Comparison of ENCODE assay signal across 25 cellular contexts in the genomic region with DNA sequence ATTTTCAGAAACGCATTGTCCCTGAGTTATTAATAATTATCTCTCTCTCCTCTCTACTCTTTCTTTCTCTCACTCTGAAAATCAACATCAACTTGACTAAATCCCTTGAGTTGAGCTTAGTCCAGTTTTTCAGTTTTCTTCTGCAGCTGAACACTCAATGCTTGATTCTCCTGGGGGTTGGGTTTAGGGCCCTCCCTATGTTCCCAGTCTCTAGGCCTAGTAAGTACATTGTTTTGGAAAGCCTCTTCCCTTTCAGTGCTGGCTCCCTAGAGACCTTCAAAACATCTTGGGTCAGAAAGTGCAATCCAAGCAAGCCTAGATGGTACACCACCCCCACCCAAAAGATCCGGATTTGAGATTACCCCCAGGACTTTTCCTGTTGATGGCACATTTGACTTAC.
"Had no signal": no experiment of that assay in that cellular context is flagged by ENCODE, and none has a peak within 500 bp of the region (broad histone marks: within the 10 kb centered on the region; RNA-seq: fewer than 3 reads in every experiment).

No MANE protein-coding gene starts in this region.

- H3K4me3 ChIP-seq: dorsolateral prefrontal cortex, mucosa of descending colon, pancreas, sigmoid colon, stomach, thyroid gland, vagina had no signal

- ATAC-seq: esophagus mucosa; mucosa of descending colon; natural killer cell treated with Interleukin-12 subunit alpha and Interleukin-12 subunit beta and Interleukin-15 and Interleukin-18, amount 100 ng/mL, for 72 hours; pancreas; stimulated activated effector memory CD8-positive, alpha-beta T cell treated with anti-CD3 and anti-CD28 coated beads, Interleukin-12 subunit alpha, Interleukin-12 subunit beta, amount 100 ng/mL, for 72 hours had no signal

- H3K36me3 ChIP-seq: neutrophil, pancreas, sigmoid colon, stomach, thyroid gland, vagina had no signal

- H3K27ac ChIP-seq: dorsolateral prefrontal cortex, epithelial cell of prostate, neutrophil, pancreas, sigmoid colon, stomach, thyroid gland, vagina had no signal

- DNase-seq: dorsolateral prefrontal cortex; effector CD4-positive, alpha-beta T cell; foreskin melanocyte; glutamatergic neuron; hypothalamus; immature natural killer cell; islet precursor cell; kidney glomerular epithelial cell; mesenchymal stem cell; mucosa of descending colon; naive B cell; pancreas; sigmoid colon; stimulated activated CD4-positive, alpha-beta T cell treated with anti-CD3 and anti-CD28 coated beads, Interleukin-2, amount 100 ng/mL, for 24 hours; stimulated activated CD4-positive, alpha-beta T cell treated with anti-CD3 and anti-CD28 coated beads, Interleukin-4, amount 100 ng/mL, for 24 hours; stimulated activated naive CD4-positive, alpha-beta T cell treated with Interleukin-2 at 50 U/mL for 16 hours; stomach; thyroid gland; trophoblast cell had no signal

- H3K27me3 ChIP-seq: neutrophil, pancreas, sigmoid colon, stomach, thyroid gland, vagina had no signal

- H3K9me3 ChIP-seq: mucosa of descending colon, neutrophil, pancreas, sigmoid colon, stomach, thyroid gland, vagina had no signal

- H3K4me1 ChIP-seq: pancreas, sigmoid colon, stomach, thyroid gland, vagina had no signal
